Comparison of ENCODE assay signal across 8 cellular contexts in genomic region chr5:112848116-112848811, GRCh38. TPM values are rescaled to one million over a fixed set of nuclear protein-coding genes. Genes with fewer than 3 reads are reported as not detected.
DNase-seq lines count a peak whose midpoint lies in the region; ATAC-seq, FAIRE-seq and TF ChIP-seq lines count a peak whose summit lies in the region.

No MANE protein-coding gene starts in this region.

- no peaks in the 10 kb centered on the region for H3K36me3 ChIP-seq in HUES64 (ENCODE audit: insufficient read depth, low read length)
- no peaks in the 10 kb centered on the region for H3K36me3 ChIP-seq in breast epithelium
- no peaks in the 10 kb centered on the region for H3K36me3 ChIP-seq in kidney (ENCODE audit: control insufficient read depth in 1 of 2, insufficient read depth in 2 of 2, low read length in 2 of 2)
- no peaks in the 10 kb centered on the region for H3K36me3 ChIP-seq in testis (ENCODE audit: low read depth, missing control alignments)

- ATAC-seq in activated T-cell treated with anti-CD3 and anti-CD28 coated beads, Interleukin-2, amount 50 U/mL, for 4 hours, result peak; percentile 96 to 99
- ATAC-seq in GM21786 (IDR thresholded peaks at IDR 0.05; ENCODE audit: unreplicated experiment), result peak; percentile 99

- H3K9ac ChIP-seq in HUES64 (ENCODE audit: low read depth, low read length) (no peak overlapping the region), kidney (ENCODE audit: low read length in 2 of 2) (no peak overlapping the region)

- TF ChIP-seq POLR2A in breast epithelium (IDR thresholded peaks at IDR 0.05) (no peak), testis (IDR thresholded peaks at IDR 0.05) (no peak)

- H3K36me3 Mint-ChIP-seq in activated T-cell treated with anti-CD3 and anti-CD28 coated beads, Interleukin-2, amount 50 U/mL, for 4 hours (ENCODE audit: insufficient read depth), result peaks cover 3% of the 10 kb centered on the region

- H3K9me3 ChIP-seq in HUES64 (ENCODE audit: insufficient read depth, low read depth, low read length) (peaks cover under 1% of the 10 kb centered on the region; the same call in 1 of the 2 replicates), breast epithelium (no peaks in the 10 kb centered on the region), kidney (ENCODE audit: control insufficient read depth in 1 of 2, low read length in 2 of 2) (no peaks in the 10 kb centered on the region), testis (no peaks in the 10 kb centered on the region)

- no peak for DNase-seq in activated T-cell treated with anti-CD3 and anti-CD28 coated beads, Interleukin-2, amount 50 U/mL, for 4 hours
- DNase-seq in activated T-cell treated with anti-CD3 and anti-CD28 coated beads, Interleukin-2, amount 50 U/mL, for 1 hour, result no peak
- peak; percentile 48 for DNase-seq in NOMO-1 treated with dmso at 0.1 percent for 144 hours (lab: John Stamatoyannopoulos, UW; ENCODE audit: unreplicated experiment)
- no peak for DNase-seq in breast epithelium (ENCODE audit: low spot score in 2 of 2)
- no peak for DNase-seq in kidney
- DNase-seq in testis, result no peak

- TF ChIP-seq CTCF in breast epithelium (IDR thresholded peaks at IDR 0.05) (peak in 2 of 3 donors; percentile 32 to 33), kidney (IDR thresholded peaks at IDR 0.05; ENCODE audit: borderline replicate concordance, extremely low read depth, insufficient read depth) (peak; percentile 56), testis (IDR thresholded peaks at IDR 0.05) (peak in 2 of 3 experiments; percentile 45 to 54)

- peaks cover 3% of the 10 kb centered on the region for H3K27me3 Mint-ChIP-seq in activated T-cell treated with anti-CD3 and anti-CD28 coated beads, Interleukin-2, amount 50 U/mL, for 4 hours (ENCODE audit: low read depth)

- H3K27ac ChIP-seq in HUES64 (ENCODE audit: low read depth, low read length), result no peak overlapping the region
- H3K27ac ChIP-seq in breast epithelium, result no peak overlapping the region
- H3K27ac ChIP-seq in kidney (ENCODE audit: low read depth in 2 of 2, low read length in 2 of 2), result peak overlapping the region in 1 of 2 donors; percentile 20
- H3K27ac ChIP-seq in testis, result no peak overlapping the region

- no peaks in the 10 kb centered on the region for H3K9me3 Mint-ChIP-seq in activated T-cell treated with anti-CD3 and anti-CD28 coated beads, Interleukin-2, amount 50 U/mL, for 4 hours

- 62% methylated on average over 7 of the region's 8 CpGs for WGBS in HUES64
- 38% methylated on average over 8 of the region's 8 CpGs for WGBS in testis, 2 donors

- peaks cover 4% of the 10 kb centered on the region for H3K4me1 Mint-ChIP-seq in activated T-cell treated with anti-CD3 and anti-CD28 coated beads, Interleukin-2, amount 50 U/mL, for 4 hours (ENCODE audit: low read depth)

- no peak for FAIRE-seq in kidney (lab: Jason Lieb, UNC)

- H3K4me3 ChIP-seq in HUES64 (ENCODE audit: low read length) (0 out of 2 replicates have a peak overlapping the region, but pooled peaks have one; percentile 13), breast epithelium (no peak overlapping the region), kidney (ENCODE audit: low read length in 2 of 2) (no peak overlapping the region), testis (peak overlapping the region in 1 of 2 donors; percentile 3)

- intact Hi-C loops in breast epithelium (cut with DNase I; ENCODE audit: low total_unique reads), result no loop called here
- intact Hi-C loops in kidney (cut with DNase I), result no loop called here
- intact Hi-C loops in testis (cut with DNase I; ENCODE audit: low total_unique reads), result no loop called here

- no peak overlapping the region for H3K4me3 Mint-ChIP-seq in activated T-cell treated with anti-CD3 and anti-CD28 coated beads, Interleukin-2, amount 50 U/mL, for 4 hours

- no peaks in the 10 kb centered on the region for H3K27me3 ChIP-seq in HUES64 (ENCODE audit: insufficient read depth, low read length)
- no peaks in the 10 kb centered on the region for H3K27me3 ChIP-seq in breast epithelium
- H3K27me3 ChIP-seq in testis, result no peaks in the 10 kb centered on the region

- H3K4me1 ChIP-seq in HUES64 (ENCODE audit: insufficient read depth, low read length), result peaks cover 17% of the 10 kb centered on the region
- no peaks in the 10 kb centered on the region for H3K4me1 ChIP-seq in breast epithelium
- H3K4me1 ChIP-seq in kidney (ENCODE audit: control insufficient read depth in 1 of 2, insufficient read depth in 1 of 2, low read depth in 1 of 2, low read length in 2 of 2), result no peaks in the 10 kb centered on the region
- no peaks in the 10 kb centered on the region for H3K4me1 ChIP-seq in testis

RNA-seq across cellular contexts. Expression of gene SRP19, which starts 12.8 kb away (rescaled TPM):
- 10 to 100 TPM; 72.6 to 83.7 (median 80.4) TPM for total RNA-seq in activated T-cell treated with anti-CD3 and anti-CD28 coated beads, Interleukin-2, amount 50 U/mL, for 4 hours
- 87.4 TPM for polyA plus RNA-seq in HUES64 (2013, experiment 1 of 2)
- polyA plus RNA-seq in HUES64 (2013, experiment 2 of 2), result 85.3 TPM
- total RNA-seq in breast epithelium (10 to 100 TPM; 33.0 to 73.5 (median 69.2) TPM), kidney (33.0 TPM), testis (10 to 100 TPM; 44.4 to 62.0 TPM)
- polyA plus RNA-seq in kidney (ENCODE audit: insufficient read depth, low read depth, low replicate concordance) (80.6 TPM), testis (ENCODE audit: insufficient read depth, low read depth, low replicate concordance) (137 TPM)
